2 cellular contexts compared by ENCODE assay signal in the genomic region with DNA sequence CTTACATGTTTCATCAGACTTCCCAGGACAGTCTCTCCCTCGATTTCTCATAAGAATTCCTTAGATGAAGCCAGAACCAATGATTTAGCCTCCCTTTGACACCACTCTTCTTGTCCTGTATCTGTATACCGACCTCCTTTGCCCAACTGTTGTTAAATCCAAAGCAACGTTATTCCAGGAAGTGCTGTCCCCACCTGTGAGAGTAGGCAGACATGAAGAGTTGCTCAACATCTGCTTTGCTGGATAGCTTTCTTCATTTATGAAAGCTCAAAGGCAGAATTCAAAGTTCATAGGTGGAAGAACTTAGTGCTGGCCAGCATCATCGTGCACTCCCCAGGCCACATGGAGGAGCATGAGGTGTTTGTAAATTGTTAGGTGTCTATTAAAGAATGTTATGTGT.
A peak's percentile ranks its signal among the peaks of the same experiment; 100 is the strongest.
TF ChIP-seq lines count a peak whose summit lies in the region.

No MANE protein-coding gene starts in this region.

TF ChIP-seq in HEK293, 187 proteins besides CTCF, POLR2A, EP300 and RAD21:
- TF ChIP-seq, protein P1, sequence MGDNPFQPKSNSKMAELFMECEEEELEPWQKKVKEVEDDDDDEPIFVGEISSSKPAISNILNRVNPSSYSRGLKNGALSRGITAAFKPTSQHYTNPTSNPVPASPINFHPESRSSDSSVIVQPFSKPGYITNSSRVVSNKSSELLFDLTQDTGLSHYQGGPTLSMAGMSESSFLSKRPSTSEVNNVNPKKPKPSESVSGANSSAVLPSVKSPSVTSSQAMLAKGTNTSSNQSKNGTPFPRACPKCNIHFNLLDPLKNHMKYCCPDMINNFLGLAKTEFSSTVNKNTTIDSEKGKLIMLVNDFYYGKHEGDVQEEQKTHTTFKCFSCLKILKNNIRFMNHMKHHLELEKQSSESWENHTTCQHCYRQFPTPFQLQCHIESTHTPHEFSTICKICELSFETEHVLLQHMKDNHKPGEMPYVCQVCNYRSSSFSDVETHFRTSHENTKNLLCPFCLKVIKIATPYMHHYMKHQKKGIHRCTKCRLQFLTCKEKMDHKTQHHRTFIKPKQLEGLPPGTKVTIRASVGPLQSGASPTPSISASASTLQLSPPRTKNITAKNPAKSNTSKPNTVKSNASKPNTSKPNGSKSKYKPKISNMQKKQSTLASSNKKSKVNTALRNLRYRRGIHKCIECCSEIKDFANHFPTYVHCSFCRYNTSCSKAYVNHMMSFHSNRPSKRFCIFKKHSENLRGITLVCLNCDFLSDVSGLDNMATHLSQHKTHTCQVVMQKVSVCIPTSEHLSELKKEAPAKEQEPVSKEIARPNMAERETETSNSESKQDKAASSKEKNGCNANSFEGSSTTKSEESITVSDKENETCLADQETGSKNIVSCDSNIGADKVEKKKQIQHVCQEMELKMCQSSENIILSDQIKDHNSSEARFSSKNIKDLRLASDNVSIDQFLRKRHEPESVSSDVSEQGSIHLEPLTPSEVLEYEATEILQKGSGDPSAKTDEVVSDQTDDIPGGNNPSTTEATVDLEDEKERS (tag by site-specific recombination; IDR thresholded peaks at IDR 0.05) = no peak
- peak; percentile 43; the same call in 1 of the 2 replicates for TF ChIP-seq ZBTB17 (tag by site-specific recombination; IDR thresholded peaks at IDR 0.05)

TF ChIP-seq in HepG2, 621 proteins besides CTCF, POLR2A, EP300 and RAD21 (continued from another document):
- TF ChIP-seq, protein P2, sequence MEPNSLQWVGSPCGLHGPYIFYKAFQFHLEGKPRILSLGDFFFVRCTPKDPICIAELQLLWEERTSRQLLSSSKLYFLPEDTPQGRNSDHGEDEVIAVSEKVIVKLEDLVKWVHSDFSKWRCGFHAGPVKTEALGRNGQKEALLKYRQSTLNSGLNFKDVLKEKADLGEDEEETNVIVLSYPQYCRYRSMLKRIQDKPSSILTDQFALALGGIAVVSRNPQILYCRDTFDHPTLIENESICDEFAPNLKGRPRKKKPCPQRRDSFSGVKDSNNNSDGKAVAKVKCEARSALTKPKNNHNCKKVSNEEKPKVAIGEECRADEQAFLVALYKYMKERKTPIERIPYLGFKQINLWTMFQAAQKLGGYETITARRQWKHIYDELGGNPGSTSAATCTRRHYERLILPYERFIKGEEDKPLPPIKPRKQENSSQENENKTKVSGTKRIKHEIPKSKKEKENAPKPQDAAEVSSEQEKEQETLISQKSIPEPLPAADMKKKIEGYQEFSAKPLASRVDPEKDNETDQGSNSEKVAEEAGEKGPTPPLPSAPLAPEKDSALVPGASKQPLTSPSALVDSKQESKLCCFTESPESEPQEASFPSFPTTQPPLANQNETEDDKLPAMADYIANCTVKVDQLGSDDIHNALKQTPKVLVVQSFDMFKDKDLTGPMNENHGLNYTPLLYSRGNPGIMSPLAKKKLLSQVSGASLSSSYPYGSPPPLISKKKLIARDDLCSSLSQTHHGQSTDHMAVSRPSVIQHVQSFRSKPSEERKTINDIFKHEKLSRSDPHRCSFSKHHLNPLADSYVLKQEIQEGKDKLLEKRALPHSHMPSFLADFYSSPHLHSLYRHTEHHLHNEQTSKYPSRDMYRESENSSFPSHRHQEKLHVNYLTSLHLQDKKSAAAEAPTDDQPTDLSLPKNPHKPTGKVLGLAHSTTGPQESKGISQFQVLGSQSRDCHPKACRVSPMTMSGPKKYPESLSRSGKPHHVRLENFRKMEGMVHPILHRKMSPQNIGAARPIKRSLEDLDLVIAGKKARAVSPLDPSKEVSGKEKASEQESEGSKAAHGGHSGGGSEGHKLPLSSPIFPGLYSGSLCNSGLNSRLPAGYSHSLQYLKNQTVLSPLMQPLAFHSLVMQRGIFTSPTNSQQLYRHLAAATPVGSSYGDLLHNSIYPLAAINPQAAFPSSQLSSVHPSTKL (CRISPR knock-in tag; IDR thresholded peaks at IDR 0.05) = peak; percentile 67
- TF ChIP-seq ZSCAN12 (CRISPR knock-in tag; IDR thresholded peaks at IDR 0.05) = no peak
- TF ChIP-seq IRF2 (CRISPR knock-in tag; IDR thresholded peaks at IDR 0.05) = peak; percentile 48; the same call in 1 of the 2 replicates
- TF ChIP-seq MTA3 (CRISPR knock-in tag; IDR thresholded peaks at IDR 0.05) = no peak
- peak; percentile 79 for TF ChIP-seq SAP130 (CRISPR knock-in tag; IDR thresholded peaks at IDR 0.05; ENCODE audit: low read depth)
- TF ChIP-seq, protein P3, sequence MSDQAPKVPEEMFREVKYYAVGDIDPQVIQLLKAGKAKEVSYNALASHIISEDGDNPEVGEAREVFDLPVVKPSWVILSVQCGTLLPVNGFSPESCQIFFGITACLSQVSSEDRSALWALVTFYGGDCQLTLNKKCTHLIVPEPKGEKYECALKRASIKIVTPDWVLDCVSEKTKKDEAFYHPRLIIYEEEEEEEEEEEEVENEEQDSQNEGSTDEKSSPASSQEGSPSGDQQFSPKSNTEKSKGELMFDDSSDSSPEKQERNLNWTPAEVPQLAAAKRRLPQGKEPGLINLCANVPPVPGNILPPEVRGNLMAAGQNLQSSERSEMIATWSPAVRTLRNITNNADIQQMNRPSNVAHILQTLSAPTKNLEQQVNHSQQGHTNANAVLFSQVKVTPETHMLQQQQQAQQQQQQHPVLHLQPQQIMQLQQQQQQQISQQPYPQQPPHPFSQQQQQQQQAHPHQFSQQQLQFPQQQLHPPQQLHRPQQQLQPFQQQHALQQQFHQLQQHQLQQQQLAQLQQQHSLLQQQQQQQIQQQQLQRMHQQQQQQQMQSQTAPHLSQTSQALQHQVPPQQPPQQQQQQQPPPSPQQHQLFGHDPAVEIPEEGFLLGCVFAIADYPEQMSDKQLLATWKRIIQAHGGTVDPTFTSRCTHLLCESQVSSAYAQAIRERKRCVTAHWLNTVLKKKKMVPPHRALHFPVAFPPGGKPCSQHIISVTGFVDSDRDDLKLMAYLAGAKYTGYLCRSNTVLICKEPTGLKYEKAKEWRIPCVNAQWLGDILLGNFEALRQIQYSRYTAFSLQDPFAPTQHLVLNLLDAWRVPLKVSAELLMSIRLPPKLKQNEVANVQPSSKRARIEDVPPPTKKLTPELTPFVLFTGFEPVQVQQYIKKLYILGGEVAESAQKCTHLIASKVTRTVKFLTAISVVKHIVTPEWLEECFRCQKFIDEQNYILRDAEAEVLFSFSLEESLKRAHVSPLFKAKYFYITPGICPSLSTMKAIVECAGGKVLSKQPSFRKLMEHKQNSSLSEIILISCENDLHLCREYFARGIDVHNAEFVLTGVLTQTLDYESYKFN (CRISPR knock-in tag; conservative IDR thresholded peaks at IDR 0.05) = 0 out of 2 replicates have a peak, but pooled peaks have one; percentile 9
- no peak for TF ChIP-seq ZNF235 (CRISPR knock-in tag; IDR thresholded peaks at IDR 0.05; ENCODE audit: borderline replicate concordance)
- TF ChIP-seq CEBPB (IDR thresholded peaks at IDR 0.05; ENCODE audit: borderline replicate concordance, low read depth, low read length) = peak; percentile 93
- TF ChIP-seq MIER2 (CRISPR knock-in tag; IDR thresholded peaks at IDR 0.05) = peak; percentile 39; the same call in 1 of the 2 replicates
- TF ChIP-seq ELF1 (CRISPR knock-in tag; IDR thresholded peaks at IDR 0.05) = peak; percentile 85
- no peak for TF ChIP-seq ZNF616 (CRISPR knock-in tag; IDR thresholded peaks at IDR 0.05; ENCODE audit: low read depth)
- TF ChIP-seq, protein P4, sequence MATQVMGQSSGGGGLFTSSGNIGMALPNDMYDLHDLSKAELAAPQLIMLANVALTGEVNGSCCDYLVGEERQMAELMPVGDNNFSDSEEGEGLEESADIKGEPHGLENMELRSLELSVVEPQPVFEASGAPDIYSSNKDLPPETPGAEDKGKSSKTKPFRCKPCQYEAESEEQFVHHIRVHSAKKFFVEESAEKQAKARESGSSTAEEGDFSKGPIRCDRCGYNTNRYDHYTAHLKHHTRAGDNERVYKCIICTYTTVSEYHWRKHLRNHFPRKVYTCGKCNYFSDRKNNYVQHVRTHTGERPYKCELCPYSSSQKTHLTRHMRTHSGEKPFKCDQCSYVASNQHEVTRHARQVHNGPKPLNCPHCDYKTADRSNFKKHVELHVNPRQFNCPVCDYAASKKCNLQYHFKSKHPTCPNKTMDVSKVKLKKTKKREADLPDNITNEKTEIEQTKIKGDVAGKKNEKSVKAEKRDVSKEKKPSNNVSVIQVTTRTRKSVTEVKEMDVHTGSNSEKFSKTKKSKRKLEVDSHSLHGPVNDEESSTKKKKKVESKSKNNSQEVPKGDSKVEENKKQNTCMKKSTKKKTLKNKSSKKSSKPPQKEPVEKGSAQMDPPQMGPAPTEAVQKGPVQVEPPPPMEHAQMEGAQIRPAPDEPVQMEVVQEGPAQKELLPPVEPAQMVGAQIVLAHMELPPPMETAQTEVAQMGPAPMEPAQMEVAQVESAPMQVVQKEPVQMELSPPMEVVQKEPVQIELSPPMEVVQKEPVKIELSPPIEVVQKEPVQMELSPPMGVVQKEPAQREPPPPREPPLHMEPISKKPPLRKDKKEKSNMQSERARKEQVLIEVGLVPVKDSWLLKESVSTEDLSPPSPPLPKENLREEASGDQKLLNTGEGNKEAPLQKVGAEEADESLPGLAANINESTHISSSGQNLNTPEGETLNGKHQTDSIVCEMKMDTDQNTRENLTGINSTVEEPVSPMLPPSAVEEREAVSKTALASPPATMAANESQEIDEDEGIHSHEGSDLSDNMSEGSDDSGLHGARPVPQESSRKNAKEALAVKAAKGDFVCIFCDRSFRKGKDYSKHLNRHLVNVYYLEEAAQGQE (IDR thresholded peaks at IDR 0.05; ENCODE audit: borderline replicate concordance in 1 of 2, low read depth in 1 of 2, low read length in 2 of 2) = 0 out of 4 replicates have a peak, but pooled peaks of 1 of the 2 experiments have one; percentile 9
- peak; percentile 62 for TF ChIP-seq GATAD2A (CRISPR knock-in tag; IDR thresholded peaks at IDR 0.05)
- TF ChIP-seq AGO2 (optimal IDR thresholded peaks at IDR 0.05; ENCODE audit: low read depth, low read length) = no peak
- peak in 1 of 2 experiments; percentile 32; a peak in 1 of 4 replicates for TF ChIP-seq KLF16 (CRISPR knock-in tag; IDR thresholded peaks at IDR 0.05)
- TF ChIP-seq HNF4A (CRISPR knock-in tag; IDR thresholded peaks at IDR 0.05) = peak; percentile 86
- peak; percentile 63; the same call in 1 of the 2 replicates for TF ChIP-seq KAT8 (CRISPR knock-in tag; IDR thresholded peaks at IDR 0.05)
- TF ChIP-seq BCL6 (CRISPR knock-in tag; IDR thresholded peaks at IDR 0.05) = 0 out of 2 replicates have a peak, but pooled peaks have one; percentile 20
- TF ChIP-seq CEBPG (CRISPR knock-in tag; IDR thresholded peaks at IDR 0.05) = peak; percentile 91
- peak; percentile 84; the same call in 1 of the 2 replicates for TF ChIP-seq ZNF644 (CRISPR knock-in tag; IDR thresholded peaks at IDR 0.05; ENCODE audit: low read depth)
- peak; percentile 87 for TF ChIP-seq ELF3 (CRISPR knock-in tag; IDR thresholded peaks at IDR 0.05)
- peak; percentile 35; the same call in 1 of the 2 replicates for TF ChIP-seq HMG20A (CRISPR knock-in tag; IDR thresholded peaks at IDR 0.05; ENCODE audit: borderline replicate concordance)
- no peak for TF ChIP-seq ZNF598 (CRISPR knock-in tag; IDR thresholded peaks at IDR 0.05; ENCODE audit: borderline replicate concordance)
- no peak for TF ChIP-seq GABPA (IDR thresholded peaks at IDR 0.05; ENCODE audit: low read depth, low read length)
- 0 out of 2 replicates have a peak, but pooled peaks have one; percentile 29 for TF ChIP-seq GABPA (CRISPR knock-in tag; IDR thresholded peaks at IDR 0.05; ENCODE audit: low read depth)
- TF ChIP-seq ZNF678 (CRISPR knock-in tag; IDR thresholded peaks at IDR 0.05) = no peak
- TF ChIP-seq ZNF549 (CRISPR knock-in tag; IDR thresholded peaks at IDR 0.05) = peak; percentile 98
- TF ChIP-seq, protein P5, sequence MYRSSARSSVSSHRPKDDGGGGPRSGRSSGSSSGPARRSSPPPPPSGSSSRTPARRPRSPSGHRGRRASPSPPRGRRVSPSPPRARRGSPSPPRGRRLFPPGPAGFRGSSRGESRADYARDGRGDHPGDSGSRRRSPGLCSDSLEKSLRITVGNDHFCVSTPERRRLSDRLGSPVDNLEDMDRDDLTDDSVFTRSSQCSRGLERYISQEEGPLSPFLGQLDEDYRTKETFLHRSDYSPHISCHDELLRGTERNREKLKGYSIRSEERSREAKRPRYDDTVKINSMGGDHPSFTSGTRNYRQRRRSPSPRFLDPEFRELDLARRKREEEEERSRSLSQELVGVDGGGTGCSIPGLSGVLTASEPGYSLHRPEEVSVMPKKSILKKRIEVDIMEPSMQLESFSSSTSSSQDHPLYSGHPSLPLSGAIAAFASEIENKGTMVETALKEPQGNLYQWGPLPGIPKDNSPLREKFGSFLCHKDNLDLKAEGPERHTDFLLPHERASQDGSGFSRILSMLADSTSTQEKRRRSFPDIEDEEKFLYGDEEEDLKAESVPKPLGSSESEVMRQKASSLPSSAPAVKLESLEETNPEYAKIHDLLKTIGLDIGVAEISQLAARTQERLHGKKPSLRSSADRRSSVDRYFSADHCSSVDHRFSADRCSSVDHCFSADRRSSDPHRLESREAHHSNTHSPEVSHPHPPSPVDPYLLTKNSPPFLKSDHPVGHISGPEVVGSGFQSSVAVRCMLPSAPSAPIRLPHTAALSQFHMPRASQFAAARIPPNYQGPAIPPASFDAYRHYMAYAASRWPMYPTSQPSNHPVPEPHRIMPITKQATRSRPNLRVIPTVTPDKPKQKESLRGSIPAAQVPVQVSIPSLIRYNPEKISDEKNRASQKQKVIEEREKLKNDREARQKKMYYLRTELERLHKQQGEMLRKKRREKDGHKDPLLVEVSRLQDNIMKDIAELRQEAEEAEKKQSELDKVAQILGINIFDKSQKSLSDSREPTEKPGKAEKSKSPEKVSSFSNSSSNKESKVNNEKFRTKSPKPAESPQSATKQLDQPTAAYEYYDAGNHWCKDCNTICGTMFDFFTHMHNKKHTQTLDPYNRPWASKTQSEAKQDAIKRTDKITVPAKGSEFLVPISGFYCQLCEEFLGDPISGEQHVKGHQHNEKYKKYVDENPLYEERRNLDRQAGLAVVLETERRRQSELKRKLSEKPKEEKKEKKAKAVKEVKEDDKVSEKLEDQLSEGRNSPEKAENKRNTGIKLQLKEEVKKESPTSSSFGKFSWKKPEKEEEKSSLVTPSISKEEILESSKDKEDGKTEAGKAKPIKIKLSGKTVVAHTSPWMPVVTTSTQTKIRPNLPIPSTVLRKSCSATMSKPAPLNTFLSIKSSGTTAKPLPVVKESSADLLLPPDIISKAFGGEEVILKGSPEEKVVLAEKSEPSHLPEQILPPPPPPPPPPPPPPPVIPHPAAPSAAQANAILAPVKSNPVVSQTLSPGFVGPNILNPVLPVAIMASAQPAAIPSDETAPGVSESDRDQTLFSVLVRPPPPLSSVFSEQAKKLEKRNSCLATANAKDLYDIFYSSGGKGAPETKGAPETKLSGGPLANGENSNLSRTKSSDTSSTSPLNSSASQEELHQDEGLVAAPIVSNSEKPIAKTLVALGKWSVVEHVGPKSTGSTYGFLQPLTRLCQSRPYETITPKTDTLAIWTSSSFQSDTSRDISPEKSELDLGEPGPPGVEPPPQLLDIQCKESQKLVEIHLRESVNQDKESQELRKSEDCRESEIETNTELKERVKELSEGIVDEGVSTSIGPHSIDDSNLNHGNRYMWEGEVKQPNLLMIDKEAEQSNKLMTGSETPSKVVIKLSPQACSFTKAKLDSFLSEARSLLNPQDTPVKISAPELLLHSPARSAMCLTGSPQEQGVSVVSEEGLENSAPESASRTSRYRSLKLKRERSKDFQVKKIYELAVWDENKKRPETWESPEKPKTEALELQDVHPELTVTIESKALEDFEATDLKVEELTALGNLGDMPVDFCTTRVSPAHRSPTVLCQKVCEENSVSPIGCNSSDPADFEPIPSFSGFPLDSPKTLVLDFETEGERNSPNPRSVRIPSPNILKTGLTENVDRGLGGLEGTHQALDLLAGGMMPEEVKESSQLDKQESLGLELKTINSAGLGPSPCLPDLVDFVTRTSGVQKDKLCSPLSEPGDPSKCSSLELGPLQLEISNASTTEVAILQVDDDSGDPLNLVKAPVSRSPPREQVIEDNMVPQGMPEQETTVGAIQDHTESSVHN (CRISPR knock-in tag; IDR thresholded peaks at IDR 0.05) = no peak
- TF ChIP-seq, protein P6, sequence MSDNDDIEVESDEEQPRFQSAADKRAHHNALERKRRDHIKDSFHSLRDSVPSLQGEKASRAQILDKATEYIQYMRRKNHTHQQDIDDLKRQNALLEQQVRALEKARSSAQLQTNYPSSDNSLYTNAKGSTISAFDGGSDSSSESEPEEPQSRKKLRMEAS (IDR thresholded peaks at IDR 0.05) = peak; percentile 63; the same call in 1 of the 2 replicates
TF ChIP-seq in HepG2: peak in this region for 21.
